In the genomic region with DNA sequence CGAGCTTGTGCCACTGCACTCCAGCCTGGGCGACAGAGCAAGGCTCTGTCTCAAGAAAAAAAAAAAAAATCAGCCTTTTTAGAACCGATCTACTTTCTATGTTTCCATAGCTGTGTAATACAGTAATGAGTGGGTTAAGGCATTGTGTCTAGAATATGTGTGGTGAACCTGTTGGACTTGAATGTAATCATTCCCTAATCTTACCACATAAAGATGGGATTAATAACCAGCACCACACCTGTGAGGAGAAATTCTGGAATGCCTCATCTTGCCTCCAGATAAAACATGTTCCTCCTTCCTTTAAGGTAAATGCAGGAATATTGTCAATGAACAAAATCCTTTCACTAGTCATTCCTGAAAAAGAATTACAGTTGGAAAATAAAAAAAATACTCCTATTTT, we compare ENCODE assay signal across 23 cellular contexts. TPM values are rescaled to one million over a fixed set of nuclear protein-coding genes. Genes with fewer than 3 reads are reported as not detected.
"Had no signal": no experiment of that assay in that cellular context is flagged by ENCODE, and none has a peak within 500 bp of the region (broad histone marks: within the 10 kb centered on the region; RNA-seq: fewer than 3 reads in every experiment).

No MANE protein-coding gene starts in this region.

- H3K4me3 ChIP-seq: cardiac muscle cell, colonic mucosa, esophagus muscularis mucosa, lung, pancreas, sigmoid colon, stomach, thyroid gland had no signal

- H3K4me1 ChIP-seq: colonic mucosa had no signal

- H3K9me3 Mint-ChIP-seq: central memory CD8-positive, alpha-beta T cell; memory B cell; nephron progenitor cell; stimulated activated effector memory CD8-positive, alpha-beta T cell treated with anti-CD3 and anti-CD28 coated beads, Interleukin-12 subunit alpha, Interleukin-12 subunit beta, amount 100 ng/mL, for 72 hours; type B pancreatic cell had no signal

- H3K27ac Mint-ChIP-seq: memory B cell, nephron progenitor cell, type B pancreatic cell had no signal

- ATAC-seq: left lobe of liver; pancreas; stimulated activated effector memory CD8-positive, alpha-beta T cell treated with anti-CD3 and anti-CD28 coated beads, Interleukin-12 subunit alpha, Interleukin-12 subunit beta, amount 100 ng/mL, for 72 hours had no signal

- H3K9me3 ChIP-seq: colonic mucosa, esophagus muscularis mucosa, pancreas, sigmoid colon, stomach, thyroid gland had no signal

- DNase-seq: colonic mucosa; effector CD8-positive, alpha-beta T cell; foreskin melanocyte; glutamatergic neuron; hypothalamus; nephron progenitor cell; occipital lobe; pancreas; sigmoid colon; stimulated activated CD4-positive, alpha-beta T cell treated with anti-CD3 and anti-CD28 coated beads, Interleukin-2, amount 100 ng/mL, for 24 hours; stimulated activated CD4-positive, alpha-beta T cell treated with anti-CD3 and anti-CD28 coated beads, Interleukin-4, amount 100 ng/mL, for 24 hours; stimulated activated naive CD4-positive, alpha-beta T cell treated with Interleukin-2 at 50 U/mL for 16 hours; stomach; thyroid gland had no signal

- H3K4me3 Mint-ChIP-seq: central memory CD8-positive, alpha-beta T cell; dendritic cell treated with granulocyte-macrophage colony-stimulating factor and Interleukin-4, amounts not matched to agents 40 ng/mL and 50 ng/mL, for 4 days; memory B cell; nephron progenitor cell; stimulated activated effector memory CD8-positive, alpha-beta T cell treated with anti-CD3 and anti-CD28 coated beads, Interleukin-12 subunit alpha, Interleukin-12 subunit beta, amount 100 ng/mL, for 72 hours; type B pancreatic cell had no signal

- H3K27ac ChIP-seq: cardiac muscle cell, colonic mucosa, pancreas, sigmoid colon, stomach, thyroid gland had no signal

- H3K27me3 Mint-ChIP-seq: central memory CD8-positive, alpha-beta T cell; dendritic cell treated with granulocyte-macrophage colony-stimulating factor and Interleukin-4, amounts not matched to agents 40 ng/mL and 50 ng/mL, for 4 days; memory B cell; type B pancreatic cell had no signal

- H3K36me3 ChIP-seq: colonic mucosa, sigmoid colon, thyroid gland had no signal

- H3K4me1 Mint-ChIP-seq: nephron progenitor cell had no signal

- H3K27me3 ChIP-seq: cardiac muscle cell, colonic mucosa, esophagus muscularis mucosa, pancreas, sigmoid colon, stomach, thyroid gland had no signal

RNA-seq across cellular contexts. Expression of gene SLC26A8, which starts 46.8 kb away (rescaled TPM):
- total RNA-seq: cardiac muscle cell, sigmoid colon had no signal
